8 cellular contexts compared by ENCODE assay signal in genomic region chr4:143911528-143912407, GRCh38. TPM values are rescaled to one million over a fixed set of nuclear protein-coding genes. Genes with fewer than 3 reads are reported as not detected.
A peak's percentile ranks its signal among the peaks of the same experiment; 100 is the strongest.
DNase-seq lines count a peak whose midpoint lies in the region; ATAC-seq and TF ChIP-seq lines count a peak whose summit lies in the region.
"Not testable (repeated sequence)": the region's sequence is repeated elsewhere in the genome, so short reads cannot be mapped to it uniquely, and the experiment has no call there.

No MANE protein-coding gene starts in this region.

- H3K4me1 ChIP-seq in suprapubic skin, result not testable (repeated sequence)

- H3K27ac ChIP-seq in suprapubic skin, result peak overlapping the region; percentile 67

- not testable (repeated sequence) for TF ChIP-seq CTCF in GM06990 (IDR thresholded peaks at IDR 0.05; ENCODE audit: insufficient read depth, low read length, poor library complexity, severe bottlenecking); astrocyte of the cerebellum (IDR thresholded peaks at IDR 0.05; ENCODE audit: low read depth, low read length, missing control alignments); suprapubic skin (IDR thresholded peaks at IDR 0.05)

- peak; percentile 66 for ATAC-seq in GM21423 (IDR thresholded peaks at IDR 0.05; ENCODE audit: unreplicated experiment)
- ATAC-seq in HG03175 (IDR thresholded peaks at IDR 0.05; ENCODE audit: unreplicated experiment), result peak; percentile 71

- WGBS in suprapubic skin, result 33% methylated on average over 41 of the region's 59 CpGs

- H3K4me3 ChIP-seq in GM06990 (replicated peaks; ENCODE audit: low read depth, low read length) (peak overlapping the region; percentile 75), astrocyte of the cerebellum (ENCODE audit: low read depth, low read length) (peak overlapping the region; percentile 32), suprapubic skin (peak overlapping the region; percentile 51)

- TF ChIP-seq POLR2A in suprapubic skin (IDR thresholded peaks at IDR 0.05), result not testable (repeated sequence)

- not testable (repeated sequence) for H3K27me3 ChIP-seq in GM06990 (replicated peaks; ENCODE audit: control insufficient read depth, insufficient read depth, low read length); suprapubic skin

- not testable (repeated sequence) for TF ChIP-seq EP300 in suprapubic skin (IDR thresholded peaks at IDR 0.05)

- not testable (repeated sequence) for H3K36me3 ChIP-seq in GM06990 (ENCODE audit: control insufficient read depth, insufficient read depth, low read length); suprapubic skin

- intact Hi-C loops in cardiac septum (cut with DNase I), result not testable (repeated sequence)

- peak; percentile 70 for DNase-seq in GM06990 (ENCODE audit: extremely low read depth, insufficient read length)
- peak; percentile 2 for DNase-seq in activated CD4-positive, CD25-positive, alpha-beta regulatory T cell treated with anti-CD3 and anti-CD28 coated beads, Interleukin-2, amount 50 U/mL, for 16 hours (ENCODE audit: low read depth, low spot score)
- not testable (repeated sequence) for DNase-seq in astrocyte of the cerebellum (ENCODE audit: low read depth)
- DNase-seq in cardiac septum (ENCODE audit: low spot score), result peak; percentile 79
- peak; percentile 2 for DNase-seq in putamen (ENCODE audit: low spot score)
- DNase-seq in suprapubic skin (ENCODE audit: low spot score in 2 of 2), result peak; percentile 60 to 82

- in situ Hi-C loops in astrocyte of the cerebellum (cut with HindIII; ENCODE audit: low sequenced_read_pairs), result not testable (repeated sequence)

- not testable (repeated sequence) for H3K9me3 ChIP-seq in suprapubic skin

RNA-seq across cellular contexts. Expression of gene GYPE, which starts 6.4 kb away (rescaled TPM):
- total RNA-seq in cardiac septum (0.32 TPM), suprapubic skin (not detected)
